Comparison of ENCODE assay signal across 1 cellular context in the genomic region with DNA sequence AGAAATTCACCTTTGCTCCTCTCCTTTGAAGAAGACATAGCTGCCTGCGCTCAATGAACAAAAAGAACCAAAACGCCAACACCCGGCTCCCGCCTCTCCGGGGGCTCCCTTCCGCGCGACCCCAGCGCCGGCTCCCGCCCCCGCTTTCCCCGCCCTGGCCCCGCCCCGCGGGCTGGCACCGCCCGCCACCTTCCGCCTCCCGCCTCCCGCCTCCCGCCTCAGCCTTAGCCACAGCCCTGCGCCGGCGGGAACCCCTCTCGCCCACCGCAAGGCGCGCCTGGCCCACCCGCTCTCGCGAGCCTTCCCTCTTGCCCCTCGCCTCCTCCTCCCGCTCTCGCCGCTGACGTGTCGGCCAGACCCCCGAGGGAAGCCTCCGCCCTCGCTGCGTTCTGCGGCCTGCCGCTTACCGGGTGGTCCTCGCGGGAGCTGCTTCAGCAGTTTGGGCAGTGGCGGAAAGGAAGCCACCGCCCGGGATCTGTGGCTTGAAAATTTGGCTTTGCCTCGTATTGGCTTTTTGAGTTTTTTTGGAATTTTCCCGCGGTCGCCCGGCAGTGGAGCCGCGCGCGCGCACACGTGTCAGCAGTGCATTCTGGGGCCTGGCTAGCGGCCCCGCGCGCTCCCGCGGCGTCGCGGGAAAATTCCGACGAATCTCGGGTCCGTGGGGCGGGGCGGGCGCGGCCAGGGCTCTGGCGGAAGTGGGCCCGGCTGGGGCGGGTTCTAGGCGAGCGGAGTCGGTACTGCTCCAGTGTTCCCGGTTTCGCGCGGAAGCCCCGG.
A peak's percentile ranks its signal among the peaks of the same experiment; 100 is the strongest.
TF ChIP-seq lines count a peak whose summit lies in the region.

A gene with protein sequence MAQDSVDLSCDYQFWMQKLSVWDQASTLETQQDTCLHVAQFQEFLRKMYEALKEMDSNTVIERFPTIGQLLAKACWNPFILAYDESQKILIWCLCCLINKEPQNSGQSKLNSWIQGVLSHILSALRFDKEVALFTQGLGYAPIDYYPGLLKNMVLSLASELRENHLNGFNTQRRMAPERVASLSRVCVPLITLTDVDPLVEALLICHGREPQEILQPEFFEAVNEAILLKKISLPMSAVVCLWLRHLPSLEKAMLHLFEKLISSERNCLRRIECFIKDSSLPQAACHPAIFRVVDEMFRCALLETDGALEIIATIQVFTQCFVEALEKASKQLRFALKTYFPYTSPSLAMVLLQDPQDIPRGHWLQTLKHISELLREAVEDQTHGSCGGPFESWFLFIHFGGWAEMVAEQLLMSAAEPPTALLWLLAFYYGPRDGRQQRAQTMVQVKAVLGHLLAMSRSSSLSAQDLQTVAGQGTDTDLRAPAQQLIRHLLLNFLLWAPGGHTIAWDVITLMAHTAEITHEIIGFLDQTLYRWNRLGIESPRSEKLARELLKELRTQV (minus strand): TSS at position 591 of the 774 bp plus-strand sequence. CDS start 68,418 bp downstream, outside the sequence.

TF ChIP-seq in K562, 482 proteins besides CTCF, POLR2A, EP300 and RAD21 (continued from another document and continues in another):
- TF ChIP-seq, protein P1, sequence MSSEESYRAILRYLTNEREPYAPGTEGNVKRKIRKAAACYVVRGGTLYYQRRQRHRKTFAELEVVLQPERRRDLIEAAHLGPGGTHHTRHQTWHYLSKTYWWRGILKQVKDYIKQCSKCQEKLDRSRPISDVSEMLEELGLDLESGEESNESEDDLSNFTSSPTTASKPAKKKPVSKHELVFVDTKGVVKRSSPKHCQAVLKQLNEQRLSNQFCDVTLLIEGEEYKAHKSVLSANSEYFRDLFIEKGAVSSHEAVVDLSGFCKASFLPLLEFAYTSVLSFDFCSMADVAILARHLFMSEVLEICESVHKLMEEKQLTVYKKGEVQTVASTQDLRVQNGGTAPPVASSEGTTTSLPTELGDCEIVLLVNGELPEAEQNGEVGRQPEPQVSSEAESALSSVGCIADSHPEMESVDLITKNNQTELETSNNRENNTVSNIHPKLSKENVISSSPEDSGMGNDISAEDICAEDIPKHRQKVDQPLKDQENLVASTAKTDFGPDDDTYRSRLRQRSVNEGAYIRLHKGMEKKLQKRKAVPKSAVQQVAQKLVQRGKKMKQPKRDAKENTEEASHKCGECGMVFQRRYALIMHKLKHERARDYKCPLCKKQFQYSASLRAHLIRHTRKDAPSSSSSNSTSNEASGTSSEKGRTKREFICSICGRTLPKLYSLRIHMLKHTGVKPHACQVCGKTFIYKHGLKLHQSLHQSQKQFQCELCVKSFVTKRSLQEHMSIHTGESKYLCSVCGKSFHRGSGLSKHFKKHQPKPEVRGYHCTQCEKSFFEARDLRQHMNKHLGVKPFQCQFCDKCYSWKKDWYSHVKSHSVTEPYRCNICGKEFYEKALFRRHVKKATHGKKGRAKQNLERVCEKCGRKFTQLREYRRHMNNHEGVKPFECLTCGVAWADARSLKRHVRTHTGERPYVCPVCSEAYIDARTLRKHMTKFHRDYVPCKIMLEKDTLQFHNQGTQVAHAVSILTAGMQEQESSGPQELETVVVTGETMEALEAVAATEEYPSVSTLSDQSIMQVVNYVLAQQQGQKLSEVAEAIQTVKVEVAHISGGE (CRISPR knock-in tag; IDR thresholded peaks at IDR 0.05): peak in 1 of 3 experiments; percentile 75; a peak in 2 of 6 replicates
- TF ChIP-seq, protein P2, sequence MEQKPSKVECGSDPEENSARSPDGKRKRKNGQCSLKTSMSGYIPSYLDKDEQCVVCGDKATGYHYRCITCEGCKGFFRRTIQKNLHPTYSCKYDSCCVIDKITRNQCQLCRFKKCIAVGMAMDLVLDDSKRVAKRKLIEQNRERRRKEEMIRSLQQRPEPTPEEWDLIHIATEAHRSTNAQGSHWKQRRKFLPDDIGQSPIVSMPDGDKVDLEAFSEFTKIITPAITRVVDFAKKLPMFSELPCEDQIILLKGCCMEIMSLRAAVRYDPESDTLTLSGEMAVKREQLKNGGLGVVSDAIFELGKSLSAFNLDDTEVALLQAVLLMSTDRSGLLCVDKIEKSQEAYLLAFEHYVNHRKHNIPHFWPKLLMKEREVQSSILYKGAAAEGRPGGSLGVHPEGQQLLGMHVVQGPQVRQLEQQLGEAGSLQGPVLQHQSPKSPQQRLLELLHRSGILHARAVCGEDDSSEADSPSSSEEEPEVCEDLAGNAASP (IDR thresholded peaks at IDR 0.05): no peak
- TF ChIP-seq, protein P3, sequence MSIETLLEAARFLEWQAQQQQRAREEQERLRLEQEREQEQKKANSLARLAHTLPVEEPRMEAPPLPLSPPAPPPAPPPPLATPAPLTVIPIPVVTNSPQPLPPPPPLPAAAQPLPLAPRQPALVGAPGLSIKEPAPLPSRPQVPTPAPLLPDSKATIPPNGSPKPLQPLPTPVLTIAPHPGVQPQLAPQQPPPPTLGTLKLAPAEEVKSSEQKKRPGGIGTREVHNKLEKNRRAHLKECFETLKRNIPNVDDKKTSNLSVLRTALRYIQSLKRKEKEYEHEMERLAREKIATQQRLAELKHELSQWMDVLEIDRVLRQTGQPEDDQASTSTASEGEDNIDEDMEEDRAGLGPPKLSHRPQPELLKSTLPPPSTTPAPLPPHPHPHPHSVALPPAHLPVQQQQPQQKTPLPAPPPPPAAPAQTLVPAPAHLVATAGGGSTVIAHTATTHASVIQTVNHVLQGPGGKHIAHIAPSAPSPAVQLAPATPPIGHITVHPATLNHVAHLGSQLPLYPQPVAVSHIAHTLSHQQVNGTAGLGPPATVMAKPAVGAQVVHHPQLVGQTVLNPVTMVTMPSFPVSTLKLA (conservative IDR thresholded peaks at IDR 0.05): peak; percentile 86
- no peak for TF ChIP-seq PRPF4 (IDR thresholded peaks at IDR 0.05; ENCODE audit: insufficient read depth, low read depth, low read length, poor library complexity, severe bottlenecking)
- no peak for TF ChIP-seq ZNF146 (CRISPR knock-in tag; IDR thresholded peaks at IDR 0.05; ENCODE audit: unreplicated experiment)
- 0 out of 2 replicates have a peak, but pooled peaks have one; percentile 51 for TF ChIP-seq ZNF583 (CRISPR knock-in tag; IDR thresholded peaks at IDR 0.05)
- TF ChIP-seq ZNF408 (CRISPR knock-in tag; IDR thresholded peaks at IDR 0.05; ENCODE audit: low read depth): no peak
- TF ChIP-seq, protein P4, sequence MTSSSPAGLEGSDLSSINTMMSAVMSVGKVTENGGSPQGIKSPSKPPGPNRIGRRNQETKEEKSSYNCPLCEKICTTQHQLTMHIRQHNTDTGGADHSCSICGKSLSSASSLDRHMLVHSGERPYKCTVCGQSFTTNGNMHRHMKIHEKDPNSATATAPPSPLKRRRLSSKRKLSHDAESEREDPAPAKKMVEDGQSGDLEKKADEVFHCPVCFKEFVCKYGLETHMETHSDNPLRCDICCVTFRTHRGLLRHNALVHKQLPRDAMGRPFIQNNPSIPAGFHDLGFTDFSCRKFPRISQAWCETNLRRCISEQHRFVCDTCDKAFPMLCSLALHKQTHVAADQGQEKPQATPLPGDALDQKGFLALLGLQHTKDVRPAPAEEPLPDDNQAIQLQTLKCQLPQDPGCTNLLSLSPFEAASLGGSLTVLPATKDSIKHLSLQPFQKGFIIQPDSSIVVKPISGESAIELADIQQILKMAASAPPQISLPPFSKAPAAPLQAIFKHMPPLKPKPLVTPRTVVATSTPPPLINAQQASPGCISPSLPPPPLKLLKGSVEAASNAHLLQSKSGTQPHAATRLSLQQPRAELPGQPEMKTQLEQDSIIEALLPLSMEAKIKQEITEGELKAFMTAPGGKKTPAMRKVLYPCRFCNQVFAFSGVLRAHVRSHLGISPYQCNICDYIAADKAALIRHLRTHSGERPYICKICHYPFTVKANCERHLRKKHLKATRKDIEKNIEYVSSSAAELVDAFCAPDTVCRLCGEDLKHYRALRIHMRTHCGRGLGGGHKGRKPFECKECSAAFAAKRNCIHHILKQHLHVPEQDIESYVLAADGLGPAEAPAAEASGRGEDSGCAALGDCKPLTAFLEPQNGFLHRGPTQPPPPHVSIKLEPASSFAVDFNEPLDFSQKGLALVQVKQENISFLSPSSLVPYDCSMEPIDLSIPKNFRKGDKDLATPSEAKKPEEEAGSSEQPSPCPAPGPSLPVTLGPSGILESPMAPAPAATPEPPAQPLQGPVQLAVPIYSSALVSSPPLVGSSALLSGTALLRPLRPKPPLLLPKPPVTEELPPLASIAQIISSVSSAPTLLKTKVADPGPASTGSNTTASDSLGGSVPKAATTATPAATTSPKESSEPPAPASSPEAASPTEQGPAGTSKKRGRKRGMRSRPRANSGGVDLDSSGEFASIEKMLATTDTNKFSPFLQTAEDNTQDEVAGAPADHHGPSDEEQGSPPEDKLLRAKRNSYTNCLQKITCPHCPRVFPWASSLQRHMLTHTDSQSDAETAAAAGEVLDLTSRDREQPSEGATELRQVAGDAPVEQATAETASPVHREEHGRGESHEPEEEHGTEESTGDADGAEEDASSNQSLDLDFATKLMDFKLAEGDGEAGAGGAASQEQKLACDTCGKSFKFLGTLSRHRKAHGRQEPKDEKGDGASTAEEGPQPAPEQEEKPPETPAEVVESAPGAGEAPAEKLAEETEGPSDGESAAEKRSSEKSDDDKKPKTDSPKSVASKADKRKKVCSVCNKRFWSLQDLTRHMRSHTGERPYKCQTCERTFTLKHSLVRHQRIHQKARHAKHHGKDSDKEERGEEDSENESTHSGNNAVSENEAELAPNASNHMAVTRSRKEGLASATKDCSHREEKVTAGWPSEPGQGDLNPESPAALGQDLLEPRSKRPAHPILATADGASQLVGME (CRISPR knock-in tag; IDR thresholded peaks at IDR 0.05): peak; percentile 61; the same call in 1 of the 2 replicates
- TF ChIP-seq, protein P5, sequence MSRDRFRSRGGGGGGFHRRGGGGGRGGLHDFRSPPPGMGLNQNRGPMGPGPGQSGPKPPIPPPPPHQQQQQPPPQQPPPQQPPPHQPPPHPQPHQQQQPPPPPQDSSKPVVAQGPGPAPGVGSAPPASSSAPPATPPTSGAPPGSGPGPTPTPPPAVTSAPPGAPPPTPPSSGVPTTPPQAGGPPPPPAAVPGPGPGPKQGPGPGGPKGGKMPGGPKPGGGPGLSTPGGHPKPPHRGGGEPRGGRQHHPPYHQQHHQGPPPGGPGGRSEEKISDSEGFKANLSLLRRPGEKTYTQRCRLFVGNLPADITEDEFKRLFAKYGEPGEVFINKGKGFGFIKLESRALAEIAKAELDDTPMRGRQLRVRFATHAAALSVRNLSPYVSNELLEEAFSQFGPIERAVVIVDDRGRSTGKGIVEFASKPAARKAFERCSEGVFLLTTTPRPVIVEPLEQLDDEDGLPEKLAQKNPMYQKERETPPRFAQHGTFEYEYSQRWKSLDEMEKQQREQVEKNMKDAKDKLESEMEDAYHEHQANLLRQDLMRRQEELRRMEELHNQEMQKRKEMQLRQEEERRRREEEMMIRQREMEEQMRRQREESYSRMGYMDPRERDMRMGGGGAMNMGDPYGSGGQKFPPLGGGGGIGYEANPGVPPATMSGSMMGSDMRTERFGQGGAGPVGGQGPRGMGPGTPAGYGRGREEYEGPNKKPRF (IDR thresholded peaks at IDR 0.05; ENCODE audit: low read depth, low read length): no peak
- TF ChIP-seq CREM (IDR thresholded peaks at IDR 0.05; ENCODE audit: low read depth): peak; percentile 84
- peak; percentile 89 for TF ChIP-seq ZNF644 (tag; IDR thresholded peaks at IDR 0.05; ENCODE audit: low read depth)
- TF ChIP-seq, protein P6, sequence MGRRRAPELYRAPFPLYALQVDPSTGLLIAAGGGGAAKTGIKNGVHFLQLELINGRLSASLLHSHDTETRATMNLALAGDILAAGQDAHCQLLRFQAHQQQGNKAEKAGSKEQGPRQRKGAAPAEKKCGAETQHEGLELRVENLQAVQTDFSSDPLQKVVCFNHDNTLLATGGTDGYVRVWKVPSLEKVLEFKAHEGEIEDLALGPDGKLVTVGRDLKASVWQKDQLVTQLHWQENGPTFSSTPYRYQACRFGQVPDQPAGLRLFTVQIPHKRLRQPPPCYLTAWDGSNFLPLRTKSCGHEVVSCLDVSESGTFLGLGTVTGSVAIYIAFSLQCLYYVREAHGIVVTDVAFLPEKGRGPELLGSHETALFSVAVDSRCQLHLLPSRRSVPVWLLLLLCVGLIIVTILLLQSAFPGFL (CRISPR knock-in tag; IDR thresholded peaks at IDR 0.05): no peak
- peak; percentile 77 for TF ChIP-seq CREB1 (IDR thresholded peaks at IDR 0.05)
- peak; percentile 56; the same call in 1 of the 2 replicates for TF ChIP-seq CREB1 (CRISPR knock-in tag; IDR thresholded peaks at IDR 0.05)
- peak; percentile 92 for TF ChIP-seq L3MBTL2 (IDR thresholded peaks at IDR 0.05)
- TF ChIP-seq ZNF224 (CRISPR knock-in tag; IDR thresholded peaks at IDR 0.05): no peak
- TF ChIP-seq MTA1 (IDR thresholded peaks at IDR 0.05; ENCODE audit: borderline replicate concordance): peak; percentile 69; the same call in 1 of the 2 replicates
- TF ChIP-seq SPI1 (IDR thresholded peaks at IDR 0.05; ENCODE audit: borderline replicate concordance, low read depth, low read length): no peak
- TF ChIP-seq, protein P7, sequence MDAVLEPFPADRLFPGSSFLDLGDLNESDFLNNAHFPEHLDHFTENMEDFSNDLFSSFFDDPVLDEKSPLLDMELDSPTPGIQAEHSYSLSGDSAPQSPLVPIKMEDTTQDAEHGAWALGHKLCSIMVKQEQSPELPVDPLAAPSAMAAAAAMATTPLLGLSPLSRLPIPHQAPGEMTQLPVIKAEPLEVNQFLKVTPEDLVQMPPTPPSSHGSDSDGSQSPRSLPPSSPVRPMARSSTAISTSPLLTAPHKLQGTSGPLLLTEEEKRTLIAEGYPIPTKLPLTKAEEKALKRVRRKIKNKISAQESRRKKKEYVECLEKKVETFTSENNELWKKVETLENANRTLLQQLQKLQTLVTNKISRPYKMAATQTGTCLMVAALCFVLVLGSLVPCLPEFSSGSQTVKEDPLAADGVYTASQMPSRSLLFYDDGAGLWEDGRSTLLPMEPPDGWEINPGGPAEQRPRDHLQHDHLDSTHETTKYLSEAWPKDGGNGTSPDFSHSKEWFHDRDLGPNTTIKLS (IDR thresholded peaks at IDR 0.05; ENCODE audit: borderline replicate concordance, low read depth): peak; percentile 91
- TF ChIP-seq ATF7 (IDR thresholded peaks at IDR 0.05): peak; percentile 57; the same call in 1 of the 2 replicates
- peak; percentile 70; the same call in 1 of the 2 replicates for TF ChIP-seq MTA3 (IDR thresholded peaks at IDR 0.05; ENCODE audit: borderline replicate concordance)
- TF ChIP-seq HMG20A (CRISPR knock-in tag; conservative IDR thresholded peaks at IDR 0.05): no peak
- no peak for TF ChIP-seq SRSF1 (IDR thresholded peaks at IDR 0.05; ENCODE audit: low read depth, low read length)
- TF ChIP-seq U2AF1 (optimal IDR thresholded peaks at IDR 0.05; ENCODE audit: low read depth, low read length): no peak
- TF ChIP-seq HNRNPL (IDR thresholded peaks at IDR 0.05; ENCODE audit: low read depth, low read length): no peak
- TF ChIP-seq PCBP2 (IDR thresholded peaks at IDR 0.05; ENCODE audit: low read depth, low read length, poor library complexity, severe bottlenecking): no peak
- TF ChIP-seq NEUROD1 (IDR thresholded peaks at IDR 0.05; ENCODE audit: borderline replicate concordance, low read depth, low read length, partially characterized antibody): peak; percentile 33
